Comparison of ENCODE assay signal across 38 cellular contexts in genomic region chr12:67217647-67218046, GRCh38.
"Had no signal": no experiment of that assay in that cellular context is flagged by ENCODE, and none has a peak within 500 bp of the region (broad histone marks: within the 10 kb centered on the region; RNA-seq: fewer than 3 reads in every experiment).

No MANE protein-coding gene starts in this region.

- H3K27ac ChIP-seq: adrenal gland, ascending aorta, body of pancreas, brain microvascular endothelial cell, breast epithelium, cardiac muscle cell had no signal

- H3K36me3 Mint-ChIP-seq: activated naive CD4-positive, alpha-beta T cell treated with anti-CD3 and anti-CD28 coated beads, Interleukin-2, amount 10 ng/mL, durations not matched to agents 7 days and 5 days; activated naive CD4-positive, alpha-beta T cell treated with anti-CD3 and anti-CD28 coated beads, Interleukin-2, amount 50 U/mL, for 24 hours; activated naive CD4-positive, alpha-beta T cell treated with anti-CD3 and anti-CD28 coated beads, Interleukin-2, amount 50 U/mL, for 72 hours; activated naive CD8-positive, alpha-beta T cell; activated naive CD8-positive, alpha-beta T cell treated with anti-CD3 and anti-CD28 coated beads, Interleukin-2, amount 10 ng/mL, durations not matched to agents 7 days and 5 days; brain had no signal

- H3K9me3 ChIP-seq: adrenal gland, ascending aorta, body of pancreas, breast epithelium had no signal

- H3K27ac Mint-ChIP-seq: activated naive CD4-positive, alpha-beta T cell treated with anti-CD3 and anti-CD28 coated beads for 36 hours; activated naive CD4-positive, alpha-beta T cell treated with anti-CD3 and anti-CD28 coated beads, Interleukin-2, amount 10 ng/mL, durations not matched to agents 7 days and 5 days; activated naive CD4-positive, alpha-beta T cell treated with anti-CD3 and anti-CD28 coated beads, Interleukin-2, amount 50 U/mL, for 24 hours; activated naive CD4-positive, alpha-beta T cell treated with anti-CD3 and anti-CD28 coated beads, Interleukin-2, amount 50 U/mL, for 72 hours; activated naive CD8-positive, alpha-beta T cell; activated naive CD8-positive, alpha-beta T cell treated with anti-CD3 and anti-CD28 coated beads for 36 hours; activated naive CD8-positive, alpha-beta T cell treated with anti-CD3 and anti-CD28 coated beads, Interleukin-2, amount 10 ng/mL, durations not matched to agents 7 days and 5 days; activated naive CD8-positive, alpha-beta T cell treated with anti-CD3 and anti-CD28 coated beads, Interleukin-2, amount 50 U/mL, for 24 hours; activated T-cell treated with anti-CD3 and anti-CD28 coated beads, Interleukin-2, amount 50 U/mL, for 24 hours; activated T-cell treated with anti-CD3 and anti-CD28 coated beads, Interleukin-2, amount 50 U/mL, for 72 hours; activated T-helper 1 cell treated with anti-CD3 and anti-CD28 coated beads, Interleukin-12 subunit alpha, Interleukin-12 subunit beta, Interleukin-2, Interleukin-4 antibody, amounts not matched to agents 30 ng/mL and 10 ng/mL and 1 ng/mL, durations not matched to agents 14 hours and 24 hours and 36 hours; activated T-helper 17 cell treated with anti-CD3 and anti-CD28 coated beads, Interleukin-2, amount 50 U/mL, for 72 hours; activated T-helper 2 cell treated with anti-CD3 and anti-CD28 coated beads, Interferon-gamma antibody, Interleukin-2, Interleukin-4, amounts not matched to agents 10 μg/mL and 5 μg/mL and 100 μg/mL, durations not matched to agents 14 hours and 24 hours and 36 hours; brain had no signal

- FAIRE-seq: astrocyte had no signal

- ATAC-seq: activated naive CD4-positive, alpha-beta T cell treated with anti-CD3 and anti-CD28 coated beads, Interleukin-2, amount 50 U/mL, for 72 hours; activated naive CD8-positive, alpha-beta T cell treated with anti-CD3 and anti-CD28 coated beads, Interleukin-2, amount 50 U/mL, for 24 hours; activated T-cell treated with anti-CD3 and anti-CD28 coated beads, Interleukin-2, amount 50 U/mL, for 4 hours; activated T-cell treated with anti-CD3 and anti-CD28 coated beads, Interleukin-2, amount 50 U/mL, for 72 hours; activated T-helper 17 cell treated with anti-CD3 and anti-CD28 coated beads, Interleukin-2, amount 50 U/mL, for 72 hours; body of pancreas had no signal

- H3K4me3 Mint-ChIP-seq: activated naive CD4-positive, alpha-beta T cell treated with anti-CD3 and anti-CD28 coated beads for 36 hours; activated naive CD4-positive, alpha-beta T cell treated with anti-CD3 and anti-CD28 coated beads, Interleukin-2, amount 10 ng/mL, durations not matched to agents 7 days and 5 days; activated naive CD4-positive, alpha-beta T cell treated with anti-CD3 and anti-CD28 coated beads, Interleukin-2, amount 50 U/mL, for 24 hours; activated naive CD8-positive, alpha-beta T cell; activated naive CD8-positive, alpha-beta T cell treated with anti-CD3 and anti-CD28 coated beads for 36 hours; activated naive CD8-positive, alpha-beta T cell treated with anti-CD3 and anti-CD28 coated beads, Interleukin-2, amount 10 ng/mL, durations not matched to agents 7 days and 5 days; activated naive CD8-positive, alpha-beta T cell treated with anti-CD3 and anti-CD28 coated beads, Interleukin-2, amount 50 U/mL, for 24 hours; activated T-cell treated with anti-CD3 and anti-CD28 coated beads, Interleukin-2, amount 50 U/mL, for 24 hours; activated T-cell treated with anti-CD3 and anti-CD28 coated beads, Interleukin-2, amount 50 U/mL, for 4 hours; activated T-cell treated with anti-CD3 and anti-CD28 coated beads, Interleukin-2, amount 50 U/mL, for 72 hours; activated T-helper 1 cell treated with anti-CD3 and anti-CD28 coated beads, Interleukin-12 subunit alpha, Interleukin-12 subunit beta, Interleukin-2, Interleukin-4 antibody, amounts not matched to agents 30 ng/mL and 10 ng/mL and 1 ng/mL, durations not matched to agents 14 hours and 24 hours and 36 hours; activated T-helper 17 cell treated with anti-CD3 and anti-CD28 coated beads, Interleukin-2, amount 50 U/mL, for 72 hours; brain; central memory CD8-positive, alpha-beta T cell had no signal

- H3K4me3 ChIP-seq: adrenal gland, ascending aorta, body of pancreas, breast epithelium, cardiac muscle cell had no signal

- DNase-seq: activated effector memory CD4-positive, alpha-beta T cell treated with anti-CD3 and anti-CD28 coated beads, Interleukin-2, amount 50 U/mL, for 16 hours; activated effector memory CD4-positive, alpha-beta T cell treated with Interleukin-2 at 50 U/mL for 16 hours; activated gamma-delta T cell; activated gamma-delta T cell treated with Interleukin-2 at 50 U/mL for 16 hours; activated naive CD4-positive, alpha-beta T cell; activated naive CD4-positive, alpha-beta T cell treated with anti-CD3 and anti-CD28 coated beads for 36 hours; activated naive CD4-positive, alpha-beta T cell treated with anti-CD3 and anti-CD28 coated beads, Interleukin-2, amount 10 ng/mL, durations not matched to agents 7 days and 5 days; activated naive CD4-positive, alpha-beta T cell treated with anti-CD3 and anti-CD28 coated beads, Interleukin-2, amount 50 U/mL, for 16 hours; activated naive CD4-positive, alpha-beta T cell treated with Interleukin-2 at 50 U/mL for 16 hours; activated naive CD8-positive, alpha-beta T cell treated with anti-CD3 and anti-CD28 coated beads for 36 hours; activated naive CD8-positive, alpha-beta T cell treated with anti-CD3 and anti-CD28 coated beads, Interleukin-2, amount 10 ng/mL, durations not matched to agents 7 days and 5 days; activated naive CD8-positive, alpha-beta T cell treated with anti-CD3 and anti-CD28 coated beads, Interleukin-2, amount 50 U/mL, for 24 hours; activated T-cell treated with anti-CD3 and anti-CD28 coated beads, Interleukin-2, amount 50 U/mL, for 24 hours; activated T-cell treated with anti-CD3 and anti-CD28 coated beads, Interleukin-2, amount 50 U/mL, for 4 hours; activated T-cell treated with anti-CD3 and anti-CD28 coated beads, Interleukin-2, amount 50 U/mL, for 48 hours; activated T-cell treated with anti-CD3 and anti-CD28 coated beads, Interleukin-2, amount 50 U/mL, for 72 hours; adrenal gland; amniotic stem cell; amygdala; anterior cingulate cortex; aorta; body of pancreas; brain microvascular endothelial cell; caudate nucleus; central memory CD4-positive, alpha-beta T cell; cerebellar nuclear complex had no signal

- H3K4me1 ChIP-seq: adrenal gland, ascending aorta, body of pancreas, breast epithelium had no signal

- H3K4me1 Mint-ChIP-seq: activated naive CD4-positive, alpha-beta T cell treated with anti-CD3 and anti-CD28 coated beads, Interleukin-2, amount 10 ng/mL, durations not matched to agents 7 days and 5 days; activated naive CD4-positive, alpha-beta T cell treated with anti-CD3 and anti-CD28 coated beads, Interleukin-2, amount 50 U/mL, for 24 hours; activated naive CD8-positive, alpha-beta T cell treated with anti-CD3 and anti-CD28 coated beads for 36 hours; activated naive CD8-positive, alpha-beta T cell treated with anti-CD3 and anti-CD28 coated beads, Interleukin-2, amount 10 ng/mL, durations not matched to agents 7 days and 5 days; activated naive CD8-positive, alpha-beta T cell treated with anti-CD3 and anti-CD28 coated beads, Interleukin-2, amount 50 U/mL, for 24 hours; activated T-helper 17 cell treated with anti-CD3 and anti-CD28 coated beads, Interleukin-2, amount 50 U/mL, for 72 hours; brain; central memory CD8-positive, alpha-beta T cell had no signal

- H3K36me3 ChIP-seq: adrenal gland, ascending aorta, brain microvascular endothelial cell, breast epithelium, cardiac muscle cell had no signal

- H3K9me3 Mint-ChIP-seq: activated naive CD4-positive, alpha-beta T cell treated with anti-CD3 and anti-CD28 coated beads for 36 hours; activated naive CD4-positive, alpha-beta T cell treated with anti-CD3 and anti-CD28 coated beads, Interleukin-2, amount 10 ng/mL, durations not matched to agents 7 days and 5 days; activated naive CD4-positive, alpha-beta T cell treated with anti-CD3 and anti-CD28 coated beads, Interleukin-2, amount 50 U/mL, for 24 hours; activated naive CD4-positive, alpha-beta T cell treated with anti-CD3 and anti-CD28 coated beads, Interleukin-2, amount 50 U/mL, for 72 hours; activated naive CD8-positive, alpha-beta T cell treated with anti-CD3 and anti-CD28 coated beads for 36 hours; activated naive CD8-positive, alpha-beta T cell treated with anti-CD3 and anti-CD28 coated beads, Interleukin-2, amount 10 ng/mL, durations not matched to agents 7 days and 5 days; activated naive CD8-positive, alpha-beta T cell treated with anti-CD3 and anti-CD28 coated beads, Interleukin-2, amount 50 U/mL, for 24 hours; activated T-cell treated with anti-CD3 and anti-CD28 coated beads, Interleukin-2, amount 50 U/mL, for 24 hours; activated T-cell treated with anti-CD3 and anti-CD28 coated beads, Interleukin-2, amount 50 U/mL, for 4 hours; activated T-cell treated with anti-CD3 and anti-CD28 coated beads, Interleukin-2, amount 50 U/mL, for 72 hours; activated T-helper 1 cell treated with anti-CD3 and anti-CD28 coated beads, Interleukin-12 subunit alpha, Interleukin-12 subunit beta, Interleukin-2, Interleukin-4 antibody, amounts not matched to agents 30 ng/mL and 10 ng/mL and 1 ng/mL, durations not matched to agents 14 hours and 24 hours and 36 hours; activated T-helper 17 cell treated with anti-CD3 and anti-CD28 coated beads, Interleukin-2, amount 50 U/mL, for 72 hours; activated T-helper 2 cell treated with anti-CD3 and anti-CD28 coated beads, Interferon-gamma antibody, Interleukin-2, Interleukin-4, amounts not matched to agents 10 μg/mL and 5 μg/mL and 100 μg/mL, durations not matched to agents 14 hours and 24 hours and 36 hours; brain; central memory CD8-positive, alpha-beta T cell had no signal

- H3K27me3 ChIP-seq: adrenal gland, ascending aorta, body of pancreas, brain microvascular endothelial cell, breast epithelium, cardiac muscle cell had no signal

- H3K27me3 Mint-ChIP-seq: activated naive CD4-positive, alpha-beta T cell treated with anti-CD3 and anti-CD28 coated beads, Interleukin-2, amount 10 ng/mL, durations not matched to agents 7 days and 5 days; activated naive CD8-positive, alpha-beta T cell; activated naive CD8-positive, alpha-beta T cell treated with anti-CD3 and anti-CD28 coated beads for 36 hours; activated naive CD8-positive, alpha-beta T cell treated with anti-CD3 and anti-CD28 coated beads, Interleukin-2, amount 10 ng/mL, durations not matched to agents 7 days and 5 days had no signal
